In the genomic region with DNA sequence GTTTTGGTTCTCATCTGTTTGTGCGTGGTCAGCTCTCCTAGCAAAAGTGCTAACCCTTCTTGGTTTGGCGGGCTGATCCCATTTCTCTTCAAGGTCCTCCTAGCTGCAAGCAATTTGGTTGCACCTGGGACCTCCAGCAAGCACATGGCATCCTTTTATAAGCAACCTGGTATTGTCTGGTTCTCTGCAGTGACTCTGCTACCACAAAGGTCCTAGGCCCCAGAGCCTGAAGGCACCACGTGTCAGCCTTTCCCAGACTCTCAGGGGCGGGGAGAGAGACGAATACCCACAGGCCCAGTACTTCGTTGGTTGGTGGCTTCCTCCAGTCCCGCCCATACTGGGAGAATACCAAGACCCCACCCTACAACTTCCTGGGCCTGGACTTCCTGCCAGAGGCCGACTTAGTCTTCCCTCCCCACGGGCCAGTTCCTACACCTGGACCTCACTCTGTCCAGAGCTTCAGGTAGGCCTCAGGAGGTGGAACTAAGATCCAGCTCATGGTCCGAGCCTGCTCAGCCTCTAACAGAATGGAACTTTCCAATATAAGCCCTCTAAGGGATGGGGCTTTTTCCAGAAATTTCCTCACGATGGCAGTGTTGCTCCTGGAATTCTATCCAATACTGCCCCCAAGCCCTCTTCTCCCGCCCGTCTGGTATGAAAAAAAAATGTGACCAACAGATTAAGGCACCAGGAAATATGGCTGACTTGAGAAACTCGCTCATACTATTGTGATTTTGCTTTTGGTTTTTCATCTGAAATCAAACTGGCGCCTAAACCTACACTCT, we compare ENCODE assay signal across 8 cellular contexts.
DNase-seq lines count a peak whose midpoint lies in the region; FAIRE-seq and TF ChIP-seq lines count a peak whose summit lies in the region.

No MANE protein-coding gene starts in this region.

- dilution Hi-C loops in keratinocyte (cut with MboI; ENCODE audit: extremely low pct_ligation_motif_present, low sequenced_read_pairs), result no loop called here

- H3K4me3 ChIP-seq in keratinocyte (ENCODE audit: control insufficient read depth in 2 of 3, extremely low read depth in 1 of 3, insufficient read depth in 2 of 3, low read depth in 1 of 3, low read length in 3 of 3), result no peak overlapping the region
- no peak overlapping the region for H3K4me3 ChIP-seq in prostate gland

- intact Hi-C loops in prostate gland (cut with DNase I), result no loop called here

- H4K20me1 ChIP-seq in keratinocyte (ENCODE audit: control insufficient read depth, extremely low read depth, insufficient read depth, low read length), result no peaks in the 10 kb centered on the region

- no peak for FAIRE-seq in keratinocyte (lab: Jason Lieb, UNC)

- H3K4me1 ChIP-seq in ES-I3 (ENCODE audit: insufficient read depth, low read length) (peaks cover 16% of the 10 kb centered on the region), keratinocyte (ENCODE audit: control insufficient read depth, extremely low read depth, insufficient read depth, low read length) (no peaks in the 10 kb centered on the region), prostate gland (replicated peaks) (no peaks in the 10 kb centered on the region)

- peak overlapping the region; percentile 74 for H3K9ac ChIP-seq in ES-I3 (ENCODE audit: low read depth, low read length)
- no peak overlapping the region for H3K9ac ChIP-seq in keratinocyte (ENCODE audit: control insufficient read depth, extremely low read depth, insufficient read depth, low read length)

- H3K27ac ChIP-seq in caudate nucleus (ENCODE audit: low read depth, low read length) (peak overlapping the region; percentile 31), keratinocyte (ENCODE audit: control insufficient read depth, insufficient read depth, low read length) (no peak overlapping the region), prostate gland (no peak overlapping the region)

- no peak overlapping the region for H3K4me2 ChIP-seq in keratinocyte (ENCODE audit: control insufficient read depth, extremely low read depth, insufficient read depth, low read depth, low read length)

- no peak for TF ChIP-seq POLR2A in prostate gland (IDR thresholded peaks at IDR 0.05)

- no peaks in the 10 kb centered on the region for H3K79me2 ChIP-seq in keratinocyte (ENCODE audit: control insufficient read depth, insufficient read depth, low read length)

- H3K27me3 ChIP-seq in keratinocyte (ENCODE audit: control insufficient read depth, extremely low read depth, insufficient read depth, low read length) (no peaks in the 10 kb centered on the region), prostate gland (replicated peaks; ENCODE audit: insufficient read depth) (no peaks in the 10 kb centered on the region)

- WGBS in prostate gland, result 58% methylated on average over 11 of the region's 15 CpGs

- DNase-seq in H4 (ENCODE audit: low spot score), result peak; percentile 96
- peak; percentile 91 for DNase-seq in MV-4-11 (lab: John Stamatoyannopoulos, UW)
- peak; percentile 88 for DNase-seq in SK-N-DZ (ENCODE audit: low spot score)
- DNase-seq in caudate nucleus (lab: John Stamatoyannopoulos, UW), result peak in 58 of 61 donors; percentile 1 to 80 (median 44)
- DNase-seq in keratinocyte (ENCODE audit: low read depth, low spot score), result no peak
- DNase-seq in stimulated activated CD4-positive, alpha-beta T cell treated with anti-CD3 and anti-CD28 coated beads, Interleukin-1b, Interleukin-23, amount 100 ng/mL, for 4 hours (ENCODE audit: low read depth in 2 of 2), result peak; percentile 21 to 38
- DNase-seq in prostate gland (ENCODE audit: low spot score), result no peak

- TF ChIP-seq CTCF in keratinocyte (optimal IDR thresholded peaks at IDR 0.05 in 1 of 3, IDR thresholded peaks at IDR 0.05 in 1 of 3, conservative IDR thresholded peaks at IDR 0.05 in 1 of 3; ENCODE audit: extremely low read depth in 1 of 3, insufficient read depth in 2 of 3, low read length in 3 of 3), result no peak
- TF ChIP-seq CTCF in prostate gland (IDR thresholded peaks at IDR 0.05), result no peak

- H3K9me3 ChIP-seq in ES-I3 (ENCODE audit: control insufficient read depth, insufficient read depth, low read length), result no peaks in the 10 kb centered on the region
- no peaks in the 10 kb centered on the region for H3K9me3 ChIP-seq in keratinocyte (ENCODE audit: control insufficient read depth, low read depth, low read length)
- no peaks in the 10 kb centered on the region for H3K9me3 ChIP-seq in prostate gland

- H3K36me3 ChIP-seq in ES-I3 (ENCODE audit: insufficient read depth, low read length) (peaks cover 15% of the 10 kb centered on the region; the same call in 1 of the 2 replicates), keratinocyte (ENCODE audit: control insufficient read depth in 2 of 2, extremely low read depth in 1 of 2, insufficient read depth in 2 of 2, low read length in 2 of 2) (no peaks in the 10 kb centered on the region), prostate gland (no peaks in the 10 kb centered on the region)

- H2AFZ ChIP-seq in keratinocyte (ENCODE audit: control insufficient read depth, low read length), result peak overlapping the region; percentile 20

- no peaks in the 10 kb centered on the region for H3K9me1 ChIP-seq in keratinocyte (ENCODE audit: control insufficient read depth, extremely low read depth, insufficient read depth, low read length)

Comparison
In these comparisons a context has a peak if more than half of its experiments do, and no peak if none do; other contexts are left out.
1. DNase-seq: peak in H4 (single experiment), MV-4-11 (single experiment), SK-N-DZ (single experiment), caudate nucleus (58 of 61) and stimulated activated CD4-positive, alpha-beta T cell treated with anti-CD3 and anti-CD28 coated beads, Interleukin-1b, Interleukin-23, amount 100 ng/mL, for 4 hours (2 of 2); none in keratinocyte (single experiment) and prostate gland (single experiment).